8 cellular contexts compared by ENCODE assay signal in the genomic region with DNA sequence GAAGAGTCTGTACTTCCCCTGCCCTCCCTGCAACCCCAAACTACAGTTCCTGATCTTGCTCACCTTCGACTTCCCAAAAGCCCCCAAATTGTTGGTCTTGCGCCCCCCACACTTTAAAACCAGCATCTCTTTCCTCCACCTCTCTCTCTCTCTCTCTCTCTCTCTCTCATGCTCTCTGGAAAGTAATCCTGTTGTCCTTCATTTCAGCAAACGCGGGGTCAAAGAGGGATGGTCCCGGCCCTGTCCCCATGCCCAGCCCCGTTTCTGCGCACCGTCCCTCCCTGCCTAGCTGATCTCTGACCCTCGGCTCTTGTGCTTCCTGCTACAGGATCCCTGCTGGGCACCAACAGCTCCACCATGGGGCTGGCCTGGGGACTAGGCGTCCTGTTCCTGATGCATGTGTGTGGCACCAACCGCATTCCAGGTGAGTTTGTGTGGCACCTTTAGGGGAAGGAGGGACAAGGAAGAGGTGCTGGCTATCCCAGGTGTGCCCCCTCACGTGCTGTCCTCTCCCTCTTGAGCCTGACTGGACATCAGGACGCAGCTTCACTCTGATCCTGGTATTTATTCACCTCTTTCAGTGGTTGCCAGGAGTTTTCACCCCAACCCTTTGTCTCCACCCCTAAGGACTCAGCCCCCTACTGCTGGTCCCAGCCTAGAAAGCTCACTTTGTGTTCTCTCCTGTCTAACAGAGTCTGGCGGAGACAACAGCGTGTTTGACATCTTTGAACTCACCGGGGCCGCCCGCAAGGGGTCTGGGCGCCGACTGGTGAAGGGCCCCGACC. TPM values are rescaled to one million over a fixed set of nuclear protein-coding genes. Genes with fewer than 3 reads are reported as not detected.
DNase-seq lines count a peak whose midpoint lies in the region; ATAC-seq and TF ChIP-seq lines count a peak whose summit lies in the region.

No MANE protein-coding gene starts in this region.

- H3K4me1 ChIP-seq in thoracic aorta (ENCODE audit: control insufficient read depth in 1 of 2, low read depth in 2 of 2), result peaks cover 0 to 24% of the 10 kb centered on the region in 2 donors

- H3K4me1 Mint-ChIP-seq in MCF 10A (ENCODE audit: insufficient read depth, unreplicated experiment), result peaks cover 51% of the 10 kb centered on the region

- peak overlapping the region; percentile 74 for H3K4me3 ChIP-seq in thoracic aorta

- H3K27me3 Mint-ChIP-seq in MCF 10A (ENCODE audit: insufficient read depth, unreplicated experiment), result no peaks in the 10 kb centered on the region

- no peaks in the 10 kb centered on the region for H3K9me3 Mint-ChIP-seq in MCF 10A (ENCODE audit: unreplicated experiment)

- POLR2A ChIA-PET in MCF 10A (lab: Yijun Ruan, JAX), result interaction anchor here (0.6 to 4.7 kb wide), 19 partner anchors 13 to 876 kb away, joined by 3 to 69 read pairs (median 5); no protein-coding TSS in a partner anchor

- no TSS peak for BruUV-seq in MCF 10A (replicated peaks; lab: Mats Ljungman, UMichigan)

- H3K36me3 ChIP-seq in thoracic aorta, result peaks cover 4% of the 10 kb centered on the region

- H3K4me3 Mint-ChIP-seq in MCF 10A (ENCODE audit: unreplicated experiment), result peak overlapping the region; percentile 78

- peak; percentile 73 for DNase-seq in Daoy (ENCODE audit: low read depth)
- peak; percentile 68 for DNase-seq in M059J (ENCODE audit: low read depth)
- peak; percentile 76 for DNase-seq in MCF 10A (ENCODE audit: unreplicated experiment)
- DNase-seq in kidney tubule cell (ENCODE audit: low spot score), result peak; percentile 86
- no peak for DNase-seq in thoracic aorta (ENCODE audit: low spot score)
- DNase-seq in NCI-H1092 treated with DMSO at 0.1 percent for 48 hours (lab: John Stamatoyannopoulos, UW), result no peak
- DNase-seq in G401 (ENCODE audit: low spot score), result no peak

- intact Hi-C loops in MCF 10A (cut with micrococcal nuclease), result loop anchor here (2.0 to 5.0 kb wide), 5 partner anchors 69 to 591 kb away; no protein-coding TSS in a partner anchor

- ATAC-seq in thoracic aorta (ENCODE audit: insufficient number of reproducible peaks, low FRiP score, low read depth), result no peak
- no peak for ATAC-seq in HG03442 (IDR thresholded peaks at IDR 0.05; ENCODE audit: unreplicated experiment)

- peak overlapping the region; percentile 24 for H3K27ac Mint-ChIP-seq in MCF 10A (ENCODE audit: low read depth, unreplicated experiment)

- peaks cover 55% of the 10 kb centered on the region for H3K36me3 Mint-ChIP-seq in MCF 10A (ENCODE audit: insufficient read depth, unreplicated experiment)

- no peaks in the 10 kb centered on the region for H3K9me3 ChIP-seq in thoracic aorta

- no peaks in the 10 kb centered on the region for H3K27me3 ChIP-seq in thoracic aorta (replicated peaks; ENCODE audit: insufficient read depth)

- in situ Hi-C loops in G401 (cut with HindIII; ENCODE audit: low sequenced_read_pairs), result no loop called here

- peak overlapping the region; percentile 47 to 72 for H3K27ac ChIP-seq in thoracic aorta

- TF ChIP-seq CTCF in MCF 10A (IDR thresholded peaks at IDR 0.05; ENCODE audit: unreplicated experiment), result peak; percentile 47
- TF ChIP-seq CTCF in thoracic aorta (IDR thresholded peaks at IDR 0.05), result no peak

- CTCF ChIA-PET in MCF 10A (lab: Yijun Ruan, JAX), result interaction anchor here (0.6 to 8.4 kb wide), 40 partner anchors 10 to 882 kb away, joined by 3 to 141 read pairs (median 4); no protein-coding TSS in a partner anchor

RNA-seq across cellular contexts. Expression of gene THBS1, which starts 0.8 kb away (rescaled TPM):
- total RNA-seq in Daoy (2014; rRNA removed; shearing (Covaris generic)), result 567 and 839 TPM in 2 replicates
- 3,688 and 5,591 TPM in 2 replicates for total RNA-seq in M059J (2014; rRNA removed; shearing (Covaris generic))
- 103 and 393 TPM in 2 replicates for total RNA-seq in MCF 10A (2022)
- total RNA-seq in thoracic aorta, result 1,000 to 10,000 TPM in 1 of 2 donors, 100 to 1,000 TPM in 1; 868 to 1,389 TPM
- 15.6 and 15.9 TPM in 2 replicates for total RNA-seq in G401 (2014; rRNA removed; shearing (Covaris generic))

Comparison
In these comparisons a context has a peak if more than half of its experiments do, and no peak if none do; other contexts are left out.
1. DNase-seq: peak in Daoy (single experiment), M059J (single experiment), MCF 10A (single experiment) and kidney tubule cell (single experiment); none in thoracic aorta (single experiment), NCI-H1092 treated with DMSO at 0.1 percent for 48 hours (single experiment) and G401 (single experiment).